Comparison of ENCODE assay signal across 8 cellular contexts in genomic region chr6:151325075-151326050, GRCh38.
A peak's percentile ranks its signal among the peaks of the same experiment; 100 is the strongest.
DNase-seq lines count a peak whose midpoint lies in the region; ATAC-seq, FAIRE-seq and TF ChIP-seq lines count a peak whose summit lies in the region.

No MANE protein-coding gene starts in this region.

- H3K4me3 ChIP-seq in GM12864 (ENCODE audit: low read depth, low read length) (peak overlapping the region; percentile 33), pancreas (peak overlapping the region in 3 of 4 donors; percentile 13 to 49 (median 33))

- FAIRE-seq in pancreas (lab: Jason Lieb, UNC): no peak

- H3K36me3 Mint-ChIP-seq in activated naive CD4-positive, alpha-beta T cell treated with anti-CD3 and anti-CD28 coated beads, Interleukin-2, amount 50 U/mL, for 24 hours: no peaks in the 10 kb centered on the region

- H3K9me3 Mint-ChIP-seq in activated naive CD4-positive, alpha-beta T cell treated with anti-CD3 and anti-CD28 coated beads, Interleukin-2, amount 50 U/mL, for 24 hours: no peaks in the 10 kb centered on the region

- H3K27ac ChIP-seq in pancreas: no peak overlapping the region

- peaks cover 4 to 9% (median 4%) of the 10 kb centered on the region in 3 donors for H3K4me1 ChIP-seq in pancreas

- H3K27me3 Mint-ChIP-seq in activated naive CD4-positive, alpha-beta T cell treated with anti-CD3 and anti-CD28 coated beads, Interleukin-2, amount 50 U/mL, for 24 hours: peaks cover 30% of the 10 kb centered on the region

- no peaks in the 10 kb centered on the region for H3K36me3 ChIP-seq in pancreas

- H3K4me1 Mint-ChIP-seq in activated naive CD4-positive, alpha-beta T cell treated with anti-CD3 and anti-CD28 coated beads, Interleukin-2, amount 50 U/mL, for 24 hours: peaks cover 20% of the 10 kb centered on the region

- H3K9me3 ChIP-seq in pancreas: no peaks in the 10 kb centered on the region

- H3K27me3 ChIP-seq in pancreas: no peaks in the 10 kb centered on the region

- H3K4me3 Mint-ChIP-seq in activated naive CD4-positive, alpha-beta T cell treated with anti-CD3 and anti-CD28 coated beads, Interleukin-2, amount 50 U/mL, for 24 hours: peak overlapping the region; percentile 77

- intact Hi-C loops in head of caudate nucleus (cut with DNase I): no loop called here
- intact Hi-C loops in pancreas (cut with DNase I): loop anchor here in 1 of 3 donors (10.0 kb wide), 1 partner anchor 321 kb away; no protein-coding TSS in a partner anchor

- WGBS in pancreas, 2 donors: 2 to 3% methylated on average over 44 to 46 of the region's 46 CpGs

- DNase-seq in GM12864 (ENCODE audit: low read depth): no peak
- peak; percentile 50 for DNase-seq in NCI-H2227 (lab: John Stamatoyannopoulos, UW; ENCODE audit: unreplicated experiment)
- DNase-seq in head of caudate nucleus: peak in 28 of 42 donors; percentile 10 to 54 (median 28)
- peak; percentile 33 to 75 (median 58) for DNase-seq in pancreas
- no peak for DNase-seq in GM19238 (ENCODE audit: insufficient read length, low spot score)
- DNase-seq in GM19240 (ENCODE audit: insufficient read length, low spot score): no peak

- H3K27ac Mint-ChIP-seq in activated naive CD4-positive, alpha-beta T cell treated with anti-CD3 and anti-CD28 coated beads, Interleukin-2, amount 50 U/mL, for 24 hours: no peak overlapping the region

- TF ChIP-seq CTCF in GM12864 (IDR thresholded peaks at IDR 0.05; ENCODE audit: low read depth, low read length, missing control alignments) (no peak), pancreas (IDR thresholded peaks at IDR 0.05) (no peak)

- peak; percentile 74 to 88 (median 80) for ATAC-seq in pancreas
- no peak for ATAC-seq in HG03097 (IDR thresholded peaks at IDR 0.05; ENCODE audit: low FRiP score, unreplicated experiment)

Comparison
In these comparisons a context has a peak if more than half of its experiments do, and no peak if none do; other contexts are left out.
1. DNase-seq: peak in NCI-H2227 (single experiment), head of caudate nucleus (28 of 42) and pancreas (6 of 6); none in GM12864 (single experiment), GM19238 (single experiment) and GM19240 (single experiment).